8 cellular contexts compared by ENCODE assay signal in genomic region chrX:18426004-18426320, GRCh38. TPM values are rescaled to one million over a fixed set of nuclear protein-coding genes. Genes with fewer than 3 reads are reported as not detected.
DNase-seq lines count a peak whose midpoint lies in the region; ATAC-seq and TF ChIP-seq lines count a peak whose summit lies in the region.

No MANE protein-coding gene starts in this region.

- H3K27ac ChIP-seq in SJSA1 = no peak overlapping the region
- peak overlapping the region; percentile 78 for H3K27ac ChIP-seq in psoas muscle

- H3K36me3 ChIP-seq in SJSA1 (peaks cover 4% of the 10 kb centered on the region; the same call in 1 of the 2 replicates), psoas muscle (ENCODE audit: insufficient read depth in 1 of 2, low read depth in 1 of 2) (no peaks in the 10 kb centered on the region)

- H3K27me3 ChIP-seq in SJSA1 (replicated peaks) (no peaks in the 10 kb centered on the region), psoas muscle (ENCODE audit: insufficient read depth in 3 of 3, low read length in 2 of 3) (peaks cover 0 to 26% (median 0%) of the 10 kb centered on the region in 3 donors)

- H3K4me3 ChIP-seq in SJSA1 = peak overlapping the region; percentile 81
- peak overlapping the region; percentile 61 for H3K4me3 ChIP-seq in fibroblast of mammary gland (ENCODE audit: control insufficient read depth, low read depth, low read length)
- peak overlapping the region; percentile 81 for H3K4me3 ChIP-seq in psoas muscle

- ATAC-seq in psoas muscle (peak in 1 of 4 donors; percentile 5), HG02759 (IDR thresholded peaks at IDR 0.05; ENCODE audit: unreplicated experiment) (no peak)

- TF ChIP-seq CTCF in fibroblast of mammary gland (conservative IDR thresholded peaks at IDR 0.05; ENCODE audit: control insufficient read depth, insufficient read depth, low read depth, low read length) (no peak), psoas muscle (IDR thresholded peaks at IDR 0.05) (no peak)

- H3K4me1 ChIP-seq in SJSA1 (replicated peaks) (peaks cover 14% of the 10 kb centered on the region), psoas muscle (no peaks in the 10 kb centered on the region)

- 0 to 13% (median 2%) methylated on average over 10 to 40 of the region's 40 CpGs for whole genome bisulfite sequencing in psoas muscle, 3 donors

- intact Hi-C loops in psoas muscle (cut with DNase I) = loop anchor here (10.0 kb wide), 2 partner anchors 249 to 459 kb away; partner anchors contain the start of gene RS1 (in 2 of the 2)

- H3K9me3 ChIP-seq in SJSA1 (replicated peaks) (no peaks in the 10 kb centered on the region), psoas muscle (no peaks in the 10 kb centered on the region)

- peak; percentile 5 for DNase-seq in NCI-H748 treated with DMSO at 0.1 percent for 48 hours (lab: John Stamatoyannopoulos, UW)
- no peak for DNase-seq in NCI-H748 (lab: John Stamatoyannopoulos, UW; ENCODE audit: unreplicated experiment)
- no peak for DNase-seq in SJSA1 (ENCODE audit: low read depth in 1 of 2, low spot score in 2 of 2)
- no peak for DNase-seq in fibroblast of mammary gland (ENCODE audit: low read depth)
- peak in 1 of 2 donors; percentile 13 for DNase-seq in psoas muscle
- DNase-seq in NCI-H187 (lab: John Stamatoyannopoulos, UW) = no peak
- no peak for DNase-seq in NCI-H146 (lab: John Stamatoyannopoulos, UW)

RNA-seq across cellular contexts. Expression of gene CDKL5, which starts 0.6 kb away (rescaled TPM):
- total RNA-seq in SJSA1 (2014; rRNA removed; shearing (Covaris generic)) = 3.8 and 5.1 TPM in 2 replicates
- total RNA-seq in psoas muscle = 1 to 10 TPM; 1.6 to 3.8 (median 2.9) TPM
- polyA plus RNA-seq in psoas muscle = 1 to 10 TPM in 1 of 3 donors, under 1 TPM in 2; 0.42 to 1.2 (median 0.48) TPM
